In the genomic region with DNA sequence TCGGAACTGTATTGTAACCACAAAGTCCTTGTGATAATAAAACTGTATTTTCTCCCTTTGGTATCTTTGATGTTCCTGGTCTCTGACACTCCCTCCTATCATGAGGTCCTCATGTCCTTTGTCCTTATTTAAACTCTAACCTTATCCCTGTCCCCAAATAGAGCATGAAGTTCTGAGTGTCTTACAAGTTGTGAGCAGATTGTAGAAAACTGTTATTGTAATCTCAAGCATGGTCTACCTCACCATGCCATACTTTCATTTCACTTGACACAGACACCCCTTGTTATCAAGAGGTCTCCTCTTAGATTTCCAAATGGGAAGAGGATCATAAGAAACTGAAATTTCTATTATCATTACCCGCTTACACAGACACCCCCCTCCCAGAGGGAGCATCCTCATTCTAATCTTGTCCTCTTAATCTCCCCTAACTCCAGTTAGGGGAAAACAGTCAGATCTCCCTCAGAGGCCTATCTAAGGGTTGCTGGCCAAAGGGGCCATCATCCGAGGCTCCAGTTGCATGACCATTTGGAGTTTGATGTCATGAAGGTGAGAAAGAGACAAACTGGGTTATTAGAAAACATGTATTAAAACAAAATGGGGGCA, we compare ENCODE assay signal across 31 cellular contexts. TPM values are rescaled to one million over a fixed set of nuclear protein-coding genes. Genes with fewer than 3 reads are reported as not detected.
"Had no signal": no experiment of that assay in that cellular context is flagged by ENCODE, and none has a peak within 500 bp of the region (broad histone marks: within the 10 kb centered on the region; RNA-seq: fewer than 3 reads in every experiment).

No MANE protein-coding gene starts in this region.

- H3K4me1 ChIP-seq: left lung, lower lobe of right lung, pancreas, prostate gland, stomach, testis, thyroid gland, transverse colon, upper lobe of left lung, vagina had no signal

- H3K9me3 Mint-ChIP-seq: nephron had no signal

- H3K9me3 ChIP-seq: pancreas, prostate gland, testis, thyroid gland, transverse colon, vagina had no signal

- DNase-seq: immature natural killer cell; kidney; left colon; left lung; lower lobe of right lung; mammary epithelial cell; mesenchymal stem cell; naive thymus-derived CD8-positive, alpha-beta T cell; nucleus accumbens; pancreas; posterior cingulate gyrus; retina; right cardiac atrium; stimulated activated CD4-positive, alpha-beta T cell treated with anti-CD3 and anti-CD28 coated beads, Interleukin-12 subunit alpha, Interleukin-12 subunit beta, amount 100 ng/mL, for 4 hours; stimulated activated CD4-positive, alpha-beta T cell treated with anti-CD3 and anti-CD28 coated beads, Interleukin-15, amount 100 ng/mL, for 24 hours; stimulated activated CD4-positive, alpha-beta T cell treated with anti-CD3 and anti-CD28 coated beads, Interleukin-2, amount 100 ng/mL, for 24 hours; stimulated activated CD4-positive, alpha-beta T cell treated with anti-CD3 and anti-CD28 coated beads, Interleukin-4, amount 100 ng/mL, for 1 hour; stimulated activated naive B cell treated with anti-CD40 and anti-IgM and Interleukin-4, amounts not matched to agents 10 μg/mL and 1 μg/mL and 100 μg/mL, for 72 hours; stimulated activated naive CD8-positive, alpha-beta T cell treated with anti-CD3 and anti-CD28 coated beads, Interleukin-15, Interleukin-2, amounts not matched to agents 100 U/mL and 50 U/mL, for 24 hours; stomach; testis; thyroid gland; transverse colon; upper lobe of left lung had no signal

- H3K27ac ChIP-seq: left lung, lower lobe of right lung, pancreas, prostate gland, skin epidermis, stomach, testis, thyroid gland, transverse colon, upper lobe of left lung, vagina had no signal

- H3K36me3 ChIP-seq: left lung, lower lobe of right lung, pancreas, prostate gland, stomach, thyroid gland, transverse colon, upper lobe of left lung, vagina had no signal

- H3K27me3 ChIP-seq: left lung, pancreas, stomach, testis, thyroid gland, transverse colon, upper lobe of left lung, vagina had no signal

- H3K27ac Mint-ChIP-seq: immature natural killer cell; nephron; stimulated activated naive B cell treated with anti-CD40 and anti-IgM and Interleukin-4, amounts not matched to agents 10 μg/mL and 1 μg/mL and 100 μg/mL, for 72 hours had no signal

- H3K4me3 Mint-ChIP-seq: immature natural killer cell; nephron; neural crest cell; stimulated activated naive B cell treated with anti-CD40 and anti-IgM and Interleukin-4, amounts not matched to agents 10 μg/mL and 1 μg/mL and 100 μg/mL, for 72 hours had no signal

- H3K4me1 Mint-ChIP-seq: immature natural killer cell; naive thymus-derived CD8-positive, alpha-beta T cell; stimulated activated naive B cell treated with anti-CD40 and anti-IgM and Interleukin-4, amounts not matched to agents 10 μg/mL and 1 μg/mL and 100 μg/mL, for 72 hours had no signal

- ATAC-seq: left colon; left lung; lower lobe of right lung; naive thymus-derived CD8-positive, alpha-beta T cell; pancreas; right cardiac atrium; sciatic nerve; stimulated activated naive B cell treated with anti-CD40 and anti-IgM and Interleukin-4, amounts not matched to agents 10 μg/mL and 1 μg/mL and 100 μg/mL, for 72 hours; stimulated activated naive CD8-positive, alpha-beta T cell treated with anti-CD3 and anti-CD28 coated beads, Interleukin-15, Interleukin-2, amounts not matched to agents 100 U/mL and 50 U/mL, for 24 hours had no signal

- H3K4me3 ChIP-seq: left lung, lower lobe of right lung, pancreas, prostate gland, skin epidermis, stomach, testis, thyroid gland, transverse colon, upper lobe of left lung, vagina had no signal

RNA-seq across cellular contexts. Expression of gene MYO3B, which starts 29.0 kb away (rescaled TPM):
- total RNA-seq: lower lobe of right lung; naive thymus-derived CD8-positive, alpha-beta T cell; neural crest cell; right cardiac atrium had no signal
- polyA plus RNA-seq: immature natural killer cell; liver; naive thymus-derived CD8-positive, alpha-beta T cell; right cardiac atrium had no signal
